24 cellular contexts compared by ENCODE assay signal in genomic region chr7:148865283-148865682, GRCh38. TPM values are rescaled to one million over a fixed set of nuclear protein-coding genes. Genes with fewer than 3 reads are reported as not detected.
DNase-seq lines count a peak whose midpoint lies in the region; ATAC-seq, FAIRE-seq and TF ChIP-seq lines count a peak whose summit lies in the region.
"Had no signal": no experiment of that assay in that cellular context is flagged by ENCODE, and none has a peak within 500 bp of the region (broad histone marks: within the 10 kb centered on the region; RNA-seq: fewer than 3 reads in every experiment).

No MANE protein-coding gene starts in this region.

- peaks cover 57% of the 10 kb centered on the region for H3K4me1 Mint-ChIP-seq in activated CD8-positive, alpha-beta T cell treated with anti-CD3 and anti-CD28 coated beads, Interleukin-2, amount 10 ng/mL, durations not matched to agents 7 days and 5 days (ENCODE audit: low read depth)
- peaks cover 48% of the 10 kb centered on the region for H3K4me1 Mint-ChIP-seq in activated CD8-positive, alpha-beta T cell treated with anti-CD3 and anti-CD28 coated beads for 36 hours (ENCODE audit: low read depth)
- peaks cover 14% of the 10 kb centered on the region for H3K4me1 Mint-ChIP-seq in mesothelial cell of epicardium

- H3K27me3 ChIP-seq in PC-9 (ENCODE audit: insufficient read depth, low read depth) (no peaks in the 10 kb centered on the region), hepatocyte (no peaks in the 10 kb centered on the region)
- H3K27me3 ChIP-seq: heart right ventricle, sigmoid colon had no signal

- no peak for TF ChIP-seq CTCF in activated CD8-positive, alpha-beta T cell treated with anti-CD3 and anti-CD28 coated beads for 36 hours (IDR thresholded peaks at IDR 0.05)
- no peak for TF ChIP-seq CTCF in PC-9 (conservative IDR thresholded peaks at IDR 0.05)
- no peak for TF ChIP-seq CTCF in mesothelial cell of epicardium (IDR thresholded peaks at IDR 0.05; ENCODE audit: unreplicated experiment)
- no peak for TF ChIP-seq CTCF in hepatocyte (IDR thresholded peaks at IDR 0.05; ENCODE audit: poor library complexity)

- 0 out of 2 replicates have a peak, but pooled peaks cover 12% of the 10 kb centered on the region for H3F3A ChIP-seq in PC-9 (ENCODE audit: insufficient read depth, low read depth)

- POLR2A ChIA-PET in activated CD8-positive, alpha-beta T cell treated with anti-CD3 and anti-CD28 coated beads, Interleukin-2, amount 10 ng/mL, durations not matched to agents 7 days and 5 days (lab: Charles Lee) = interaction anchor here (1.1 kb wide), 1 partner anchor 51 kb away, joined by 3 read pairs; no protein-coding TSS in a partner anchor
- POLR2A ChIA-PET in activated CD8-positive, alpha-beta T cell treated with anti-CD3 and anti-CD28 coated beads for 36 hours (lab: Charles Lee) = interaction anchor here (1.0 kb wide), 1 partner anchor 9 kb away, joined by 4 read pairs; no protein-coding TSS in a partner anchor
- POLR2A ChIA-PET in PC-9 (lab: Charles Lee; ENCODE audit: unreplicated experiment) = no interaction called here

- no peak overlapping the region for H3K4me3 ChIP-seq in PC-9
- no peak overlapping the region for H3K4me3 ChIP-seq in hepatocyte
- H3K4me3 ChIP-seq: heart right ventricle, sigmoid colon had no signal

- peak; percentile 46 for ATAC-seq in activated CD8-positive, alpha-beta T cell treated with anti-CD3 and anti-CD28 coated beads, Interleukin-2, amount 10 ng/mL, durations not matched to agents 7 days and 5 days
- ATAC-seq in activated CD8-positive, alpha-beta T cell treated with anti-CD3 and anti-CD28 coated beads for 36 hours = no peak
- ATAC-seq in GM19035 (IDR thresholded peaks at IDR 0.05; ENCODE audit: unreplicated experiment) = no peak
- ATAC-seq: HCT116, heart right ventricle had no signal

- H3K27me3 Mint-ChIP-seq in activated CD8-positive, alpha-beta T cell treated with anti-CD3 and anti-CD28 coated beads, Interleukin-2, amount 10 ng/mL, durations not matched to agents 7 days and 5 days (ENCODE audit: low read depth) = no peaks in the 10 kb centered on the region
- no peaks in the 10 kb centered on the region for H3K27me3 Mint-ChIP-seq in activated CD8-positive, alpha-beta T cell treated with anti-CD3 and anti-CD28 coated beads for 36 hours
- H3K27me3 Mint-ChIP-seq in mesothelial cell of epicardium (ENCODE audit: low read depth) = no peaks in the 10 kb centered on the region
- H3K27me3 Mint-ChIP-seq: activated naive CD4-positive, alpha-beta T cell treated with anti-CD3 and anti-CD28 coated beads, Interleukin-2, amount 50 U/mL, for 24 hours had no signal

- peaks cover 18% of the 10 kb centered on the region for H3K9me3 Mint-ChIP-seq in activated CD8-positive, alpha-beta T cell treated with anti-CD3 and anti-CD28 coated beads, Interleukin-2, amount 10 ng/mL, durations not matched to agents 7 days and 5 days (ENCODE audit: insufficient read depth)
- H3K9me3 Mint-ChIP-seq in activated CD8-positive, alpha-beta T cell treated with anti-CD3 and anti-CD28 coated beads for 36 hours = peaks cover 10% of the 10 kb centered on the region
- peaks cover 10% of the 10 kb centered on the region for H3K9me3 Mint-ChIP-seq in mesothelial cell of epicardium

- H3K4me2 ChIP-seq in PC-9 (0 out of 2 replicates have a peak overlapping the region, but pooled peaks have one; percentile 3), hepatocyte (no peak overlapping the region)

- no peaks in the 10 kb centered on the region for H3K36me3 ChIP-seq in PC-9 (ENCODE audit: low read depth)
- no peaks in the 10 kb centered on the region for H3K36me3 ChIP-seq in hepatocyte (replicated peaks; ENCODE audit: insufficient read depth, low read depth)
- H3K36me3 ChIP-seq: heart right ventricle, sigmoid colon had no signal

- CTCF ChIA-PET in activated CD8-positive, alpha-beta T cell treated with anti-CD3 and anti-CD28 coated beads, Interleukin-2, amount 10 ng/mL, durations not matched to agents 7 days and 5 days (lab: Charles Lee) = interaction anchor here (1.6 kb wide), 1 partner anchor 49 kb away, joined by 4 read pairs; no protein-coding TSS in a partner anchor
- CTCF ChIA-PET in activated CD8-positive, alpha-beta T cell treated with anti-CD3 and anti-CD28 coated beads for 36 hours (lab: Charles Lee) = interaction anchor here (0.8 to 1.2 kb wide), 2 partner anchors 9 to 76 kb away, joined by 3 to 4 read pairs; no protein-coding TSS in a partner anchor
- CTCF ChIA-PET in PC-9 (lab: Charles Lee) = no interaction called here

- H3K9me2 ChIP-seq in PC-9 (ENCODE audit: insufficient read depth) (no peaks in the 10 kb centered on the region), hepatocyte (replicated peaks; ENCODE audit: insufficient read depth) (no peaks in the 10 kb centered on the region)

- H3K27ac Mint-ChIP-seq in activated CD8-positive, alpha-beta T cell treated with anti-CD3 and anti-CD28 coated beads, Interleukin-2, amount 10 ng/mL, durations not matched to agents 7 days and 5 days = no peak overlapping the region
- no peak overlapping the region for H3K27ac Mint-ChIP-seq in activated CD8-positive, alpha-beta T cell treated with anti-CD3 and anti-CD28 coated beads for 36 hours
- H3K27ac Mint-ChIP-seq in mesothelial cell of epicardium = peak overlapping the region; percentile 15
- H3K27ac Mint-ChIP-seq: activated naive CD4-positive, alpha-beta T cell treated with anti-CD3 and anti-CD28 coated beads, Interleukin-2, amount 50 U/mL, for 24 hours; activated T-cell treated with anti-CD3 and anti-CD28 coated beads, Interleukin-2, amount 50 U/mL, for 72 hours; nephron had no signal

- no peak overlapping the region for H3K27ac ChIP-seq in PC-9
- no peak overlapping the region for H3K27ac ChIP-seq in hepatocyte
- H3K27ac ChIP-seq: heart right ventricle, sigmoid colon had no signal

- H3K9me3 ChIP-seq in PC-9 (ENCODE audit: insufficient read depth, low read depth) (peaks cover 4% of the 10 kb centered on the region), hepatocyte (ENCODE audit: low read depth) (no peaks in the 10 kb centered on the region)

- intact Hi-C loops in activated CD8-positive, alpha-beta T cell treated with anti-CD3 and anti-CD28 coated beads for 36 hours (cut with micrococcal nuclease) = no loop called here
- intact Hi-C loops in PC-9 (cut with micrococcal nuclease; ENCODE audit: unreplicated experiment) = no loop called here

- H4K20me1 ChIP-seq in PC-9 (ENCODE audit: insufficient read depth) (no peaks in the 10 kb centered on the region), hepatocyte (ENCODE audit: insufficient read depth, poor library complexity, severe bottlenecking) (no peaks in the 10 kb centered on the region)

- peaks cover 83% of the 10 kb centered on the region for H3K79me2 ChIP-seq in PC-9 (ENCODE audit: low read depth)
- H3K79me2 ChIP-seq in hepatocyte = peaks cover 96% of the 10 kb centered on the region

- 75% methylated on average over 2 of the region's 2 CpGs for WGBS in hepatocyte (ENCODE audit: low lambda C conversion rate, missing lambda C conversion rate)

- DNase-seq in activated CD8-positive, alpha-beta T cell treated with anti-CD3 and anti-CD28 coated beads, Interleukin-2, amount 10 ng/mL, durations not matched to agents 7 days and 5 days = no peak
- no peak for DNase-seq in activated CD8-positive, alpha-beta T cell treated with anti-CD3 and anti-CD28 coated beads for 36 hours
- DNase-seq in GM19239 (ENCODE audit: insufficient read length, low spot score) (no peak), PC-9 (no peak), mesothelial cell of epicardium (ENCODE audit: low spot score in 2 of 2, unreplicated experiment in 2 of 2) (no peak), hepatocyte (ENCODE audit: low spot score) (no peak), dermis blood vessel endothelial cell (no peak)
- DNase-seq: activated T-cell treated with anti-CD3 and anti-CD28 coated beads, Interleukin-2, amount 50 U/mL, for 72 hours; foreskin fibroblast; heart right ventricle; NCI-H1436; NCI-H226; posterior cingulate gyrus; RPMI8226; sigmoid colon; stimulated activated CD4-positive, alpha-beta T cell treated with anti-CD3 and anti-CD28 coated beads, Interleukin-15, amount 100 ng/mL, for 24 hours; stimulated activated CD8-positive, alpha-beta memory T cell treated with anti-CD3 and anti-CD28 coated beads, Interleukin-4, amount 100 ng/mL, for 48 hours; T-helper 9 cell had no signal

- H2AFZ ChIP-seq in PC-9 = no peak overlapping the region
- H2AFZ ChIP-seq in hepatocyte = no peak overlapping the region

- peaks cover 38% of the 10 kb centered on the region for H3K36me3 Mint-ChIP-seq in activated CD8-positive, alpha-beta T cell treated with anti-CD3 and anti-CD28 coated beads, Interleukin-2, amount 10 ng/mL, durations not matched to agents 7 days and 5 days (ENCODE audit: low read depth)
- peaks cover 36% of the 10 kb centered on the region for H3K36me3 Mint-ChIP-seq in activated CD8-positive, alpha-beta T cell treated with anti-CD3 and anti-CD28 coated beads for 36 hours (ENCODE audit: low read depth)
- H3K36me3 Mint-ChIP-seq in mesothelial cell of epicardium = peaks cover 6% of the 10 kb centered on the region

- FAIRE-seq in GM19239 (lab: Jason Lieb, UNC) = peak; percentile 42
- FAIRE-seq: G401.6 had no signal

- no TSS peak for BruUV-seq in PC-9 (replicated peaks; lab: Mats Ljungman, UMichigan)

- no peak overlapping the region for H3K4me3 Mint-ChIP-seq in activated CD8-positive, alpha-beta T cell treated with anti-CD3 and anti-CD28 coated beads, Interleukin-2, amount 10 ng/mL, durations not matched to agents 7 days and 5 days
- no peak overlapping the region for H3K4me3 Mint-ChIP-seq in activated CD8-positive, alpha-beta T cell treated with anti-CD3 and anti-CD28 coated beads for 36 hours
- H3K4me3 Mint-ChIP-seq in mesothelial cell of epicardium = no peak overlapping the region
- H3K4me3 Mint-ChIP-seq: activated naive CD4-positive, alpha-beta T cell treated with anti-CD3 and anti-CD28 coated beads, Interleukin-2, amount 50 U/mL, for 24 hours; CD14-positive monocyte; nephron had no signal

- peaks cover 8% of the 10 kb centered on the region for H3K4me1 ChIP-seq in PC-9 (replicated peaks; ENCODE audit: insufficient read depth)
- no peaks in the 10 kb centered on the region for H3K4me1 ChIP-seq in hepatocyte (ENCODE audit: insufficient read depth)
- H3K4me1 ChIP-seq: heart right ventricle, sigmoid colon had no signal

RNA-seq across cellular contexts. Expression of gene EZH2, which starts 18.8 kb away (rescaled TPM):
- 100 to 1,000 TPM; 115 to 118 TPM for total RNA-seq in activated CD8-positive, alpha-beta T cell treated with anti-CD3 and anti-CD28 coated beads, Interleukin-2, amount 10 ng/mL, durations not matched to agents 7 days and 5 days
- total RNA-seq in activated CD8-positive, alpha-beta T cell treated with anti-CD3 and anti-CD28 coated beads for 36 hours = 100 to 1,000 TPM; 112 to 114 TPM
- total RNA-seq in PC-9 (2021) = 32.6 and 48.6 TPM in 2 replicates
- 27.4 to 29.2 TPM (median 28.6 TPM) in 3 replicates for total RNA-seq in mesothelial cell of epicardium
- total RNA-seq in hepatocyte = 10.7 and 12.2 TPM in 2 replicates
- 11.7 and 13.2 TPM in 2 replicates for polyA plus RNA-seq in hepatocyte
- 14.0 and 18.1 TPM in 2 replicates for total RNA-seq in dermis blood vessel endothelial cell
